8 cellular contexts compared by ENCODE assay signal in genomic region chr10:22615819-22616499, GRCh38.
A peak's percentile ranks its signal among the peaks of the same experiment; 100 is the strongest.
DNase-seq lines count a peak whose midpoint lies in the region; ATAC-seq and TF ChIP-seq lines count a peak whose summit lies in the region.

No MANE protein-coding gene starts in this region.

- H3K36me3 ChIP-seq in mammary epithelial cell (ENCODE audit: insufficient read depth, low read length), result no peaks in the 10 kb centered on the region
- no peaks in the 10 kb centered on the region for H3K36me3 ChIP-seq in neural progenitor cell

- no peaks in the 10 kb centered on the region for H3K36me3 Mint-ChIP-seq in MCF 10A (ENCODE audit: insufficient read depth, unreplicated experiment)
- H3K36me3 Mint-ChIP-seq in activated naive CD4-positive, alpha-beta T cell treated with anti-CD3 and anti-CD28 coated beads, Interleukin-2, amount 10 ng/mL, durations not matched to agents 7 days and 5 days, result peaks cover 26% of the 10 kb centered on the region
- H3K36me3 Mint-ChIP-seq in neural progenitor cell, result peaks cover 2% of the 10 kb centered on the region

- intact Hi-C loops in MCF 10A (cut with micrococcal nuclease), result no loop called here
- intact Hi-C loops in mammary epithelial cell (cut with micrococcal nuclease), result no loop called here

- BruUV-seq in MCF 10A (replicated peaks; lab: Mats Ljungman, UMichigan) (no TSS peak), mammary epithelial cell (replicated peaks; lab: Mats Ljungman, UMichigan) (no TSS peak)

- no peaks in the 10 kb centered on the region for H3K9me3 Mint-ChIP-seq in MCF 10A (ENCODE audit: unreplicated experiment)
- no peaks in the 10 kb centered on the region for H3K9me3 Mint-ChIP-seq in activated naive CD4-positive, alpha-beta T cell treated with anti-CD3 and anti-CD28 coated beads, Interleukin-2, amount 10 ng/mL, durations not matched to agents 7 days and 5 days
- H3K9me3 Mint-ChIP-seq in neural progenitor cell, result peaks cover 2% of the 10 kb centered on the region

- H4K20me1 ChIP-seq in mammary epithelial cell (ENCODE audit: insufficient read depth, low read length) (no peaks in the 10 kb centered on the region), neural progenitor cell (ENCODE audit: low read depth) (peaks cover 5% of the 10 kb centered on the region)

- H3K27ac ChIP-seq in mammary epithelial cell (ENCODE audit: insufficient read depth, low read depth, low read length) (no peak overlapping the region), temporal lobe (ENCODE audit: low read depth, low read length) (peak overlapping the region; percentile 95), neural progenitor cell (no peak overlapping the region)

- H3K9me3 ChIP-seq in mammary epithelial cell (replicated peaks; ENCODE audit: insufficient read depth, low read length), result no peaks in the 10 kb centered on the region
- no peaks in the 10 kb centered on the region for H3K9me3 ChIP-seq in neural progenitor cell (ENCODE audit: low read depth)

- no peak overlapping the region for H3K9ac ChIP-seq in mammary epithelial cell (ENCODE audit: insufficient read depth, low read length)
- H3K9ac ChIP-seq in neural progenitor cell, result no peak overlapping the region

- CTCF ChIA-PET in MCF 10A (lab: Yijun Ruan, JAX) (interaction anchor here (0.7 to 1.7 kb wide), 6 partner anchors 42 to 381 kb away, joined by 3 to 5 read pairs (median 4); no protein-coding TSS in a partner anchor), mammary epithelial cell (lab: Charles Lee; ENCODE audit: low non-redundant PET) (no interaction called here)
- CTCF ChIA-PET in activated naive CD4-positive, alpha-beta T cell treated with anti-CD3 and anti-CD28 coated beads, Interleukin-2, amount 10 ng/mL, durations not matched to agents 7 days and 5 days (lab: Charles Lee), result interaction anchor here (1.1 to 1.2 kb wide), 2 partner anchors 10 to 622 kb away, joined by 3 to 6 read pairs; no protein-coding TSS in a partner anchor

- H3K4me1 ChIP-seq in mammary epithelial cell (ENCODE audit: insufficient read depth, low read length) (peaks cover 28% of the 10 kb centered on the region), neural progenitor cell (peaks cover 41% of the 10 kb centered on the region)

- dilution Hi-C loops in mammary epithelial cell (cut with HindIII; ENCODE audit: low sequenced_read_pairs), result no loop called here

- H3K79me2 ChIP-seq in mammary epithelial cell (ENCODE audit: insufficient read depth, low read length) (peaks cover 18% of the 10 kb centered on the region), neural progenitor cell (ENCODE audit: low read depth) (peaks cover 49% of the 10 kb centered on the region)

- DNase-seq in MCF 10A (ENCODE audit: unreplicated experiment) (peak; percentile 82), mammary epithelial cell (no peak), NCI-H446 treated with DMSO at 0.1 percent for 48 hours (lab: John Stamatoyannopoulos, UW) (peak; percentile 62), inferior parietal cortex (ENCODE audit: extremely low spot score) (peak; percentile 81), neural progenitor cell (ENCODE audit: low spot score) (no peak)
- no peak for DNase-seq in activated naive CD4-positive, alpha-beta T cell treated with anti-CD3 and anti-CD28 coated beads, Interleukin-2, amount 10 ng/mL, durations not matched to agents 7 days and 5 days

- H3K4me3 Mint-ChIP-seq in MCF 10A (ENCODE audit: unreplicated experiment) (peak overlapping the region; percentile 79), neural progenitor cell (no peak overlapping the region)
- no peak overlapping the region for H3K4me3 Mint-ChIP-seq in activated naive CD4-positive, alpha-beta T cell treated with anti-CD3 and anti-CD28 coated beads, Interleukin-2, amount 10 ng/mL, durations not matched to agents 7 days and 5 days

- H3K4me3 ChIP-seq in mammary epithelial cell (replicated peaks in 1 of 3; ENCODE audit: insufficient read depth in 1 of 3, low read depth in 2 of 3, low read length in 3 of 3), result no peak overlapping the region
- H3K4me3 ChIP-seq in neural progenitor cell, result no peak overlapping the region

- ATAC-seq in HG02759 (IDR thresholded peaks at IDR 0.05; ENCODE audit: unreplicated experiment), result peak; percentile 81

- H3K27me3 ChIP-seq in mammary epithelial cell (ENCODE audit: insufficient read depth, low read length) (no peaks in the 10 kb centered on the region), neural progenitor cell (no peaks in the 10 kb centered on the region)

- POLR2A ChIA-PET in MCF 10A (lab: Yijun Ruan, JAX), result interaction anchor here (0.6 to 2.9 kb wide), 5 partner anchors 10 to 1495 kb away, joined by 3 to 13 read pairs (median 3); no protein-coding TSS in a partner anchor

- no peak for TF ChIP-seq CTCF in MCF 10A (IDR thresholded peaks at IDR 0.05; ENCODE audit: unreplicated experiment)
- no peak for TF ChIP-seq CTCF in mammary epithelial cell (conservative IDR thresholded peaks at IDR 0.05 in 1 of 2, IDR thresholded peaks at IDR 0.05 in 1 of 2; ENCODE audit: extremely low read depth in 1 of 2, insufficient read depth in 1 of 2, low read depth in 1 of 2, low read length in 2 of 2)
- TF ChIP-seq CTCF in neural progenitor cell (IDR thresholded peaks at IDR 0.05), result no peak

- peaks cover 13% of the 10 kb centered on the region for H3F3A ChIP-seq in neural progenitor cell (ENCODE audit: low read depth)

- H2AFZ ChIP-seq in mammary epithelial cell (ENCODE audit: low read depth, low read length), result no peak overlapping the region
- H2AFZ ChIP-seq in neural progenitor cell (replicated peaks), result no peak overlapping the region

- no peak overlapping the region for H3K4me2 ChIP-seq in mammary epithelial cell (ENCODE audit: insufficient read depth, low read depth, low read length)
- no peak overlapping the region for H3K4me2 ChIP-seq in neural progenitor cell

- in situ Hi-C loops in mammary epithelial cell (cut with MboI; ENCODE audit: low sequenced_read_pairs in 2 of 2), result no loop called here

- WGBS in mammary epithelial cell (ENCODE audit: low coverage, missing lambda C conversion rate), result 74% methylated on average over 10 of the region's 11 CpGs

- H3K27me3 Mint-ChIP-seq in MCF 10A (ENCODE audit: insufficient read depth, unreplicated experiment) (no peaks in the 10 kb centered on the region), neural progenitor cell (ENCODE audit: insufficient read depth, low read depth) (no peaks in the 10 kb centered on the region)
- H3K27me3 Mint-ChIP-seq in activated naive CD4-positive, alpha-beta T cell treated with anti-CD3 and anti-CD28 coated beads, Interleukin-2, amount 10 ng/mL, durations not matched to agents 7 days and 5 days, result no peaks in the 10 kb centered on the region

- H3K4me1 Mint-ChIP-seq in MCF 10A (ENCODE audit: insufficient read depth, unreplicated experiment) (peaks cover 39% of the 10 kb centered on the region), neural progenitor cell (peaks cover 47% of the 10 kb centered on the region)
- peaks cover 93% of the 10 kb centered on the region for H3K4me1 Mint-ChIP-seq in activated naive CD4-positive, alpha-beta T cell treated with anti-CD3 and anti-CD28 coated beads, Interleukin-2, amount 10 ng/mL, durations not matched to agents 7 days and 5 days

- H3K27ac Mint-ChIP-seq in MCF 10A (ENCODE audit: low read depth, unreplicated experiment), result peak overlapping the region; percentile 88
- H3K27ac Mint-ChIP-seq in activated naive CD4-positive, alpha-beta T cell treated with anti-CD3 and anti-CD28 coated beads, Interleukin-2, amount 10 ng/mL, durations not matched to agents 7 days and 5 days, result peak overlapping the region; percentile 45
- no peak overlapping the region for H3K27ac Mint-ChIP-seq in neural progenitor cell

Comparison
In these comparisons a context has a peak if more than half of its experiments do, and no peak if none do; other contexts are left out.
1. DNase-seq: peak in MCF 10A (single experiment), NCI-H446 treated with DMSO at 0.1 percent for 48 hours (single experiment) and inferior parietal cortex (single experiment); none in mammary epithelial cell (single experiment), activated naive CD4-positive, alpha-beta T cell treated with anti-CD3 and anti-CD28 coated beads, Interleukin-2, amount 10 ng/mL, durations not matched to agents 7 days and 5 days (single experiment) and neural progenitor cell (single experiment).